8 cellular contexts compared by ENCODE assay signal in the genomic region with DNA sequence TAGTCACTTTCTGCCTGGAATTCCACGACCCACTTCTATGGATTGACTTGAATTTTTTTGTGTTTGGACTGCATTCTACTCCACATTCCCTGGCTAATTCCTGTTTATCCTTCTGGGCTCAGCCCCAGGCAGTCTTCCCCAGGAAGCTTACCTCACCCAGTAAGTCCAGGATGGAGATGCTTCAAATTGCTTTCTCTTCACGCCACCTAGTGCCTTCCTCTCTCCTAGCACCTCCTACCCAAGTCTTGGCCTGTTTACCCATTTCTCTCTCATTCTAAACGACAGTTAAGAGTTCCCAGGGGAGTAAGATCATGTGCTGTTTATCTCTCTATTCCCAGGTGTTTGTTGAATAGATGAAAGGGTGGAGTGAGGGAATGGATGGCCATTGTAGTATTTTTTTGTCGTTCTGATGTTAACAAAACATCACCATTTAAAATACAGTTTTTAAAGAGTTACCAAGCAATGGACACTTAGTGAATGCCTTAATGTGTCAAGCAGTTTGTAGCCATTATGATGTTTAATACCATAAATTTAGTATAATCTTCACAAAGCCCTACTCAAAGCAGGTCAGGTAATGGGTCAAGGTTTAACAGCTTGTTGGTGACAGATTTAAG.
DNase-seq lines count a peak whose midpoint lies in the region; ATAC-seq and TF ChIP-seq lines count a peak whose summit lies in the region.

No MANE protein-coding gene starts in this region.

- H2AFZ ChIP-seq in PC-9: no peak overlapping the region

- POLR2A ChIA-PET in PC-9 (lab: Charles Lee; ENCODE audit: unreplicated experiment): no interaction called here

- H3K4me3 ChIP-seq in PC-9 (no peak overlapping the region), left lung (no peak overlapping the region), suprapubic skin (no peak overlapping the region)

- H4K20me1 ChIP-seq in PC-9 (ENCODE audit: insufficient read depth): no peaks in the 10 kb centered on the region

- H3K27ac Mint-ChIP-seq in central memory CD8-positive, alpha-beta T cell (ENCODE audit: low read depth): peak overlapping the region; percentile 89

- H3K27me3 ChIP-seq in PC-9 (ENCODE audit: insufficient read depth, low read depth): peaks cover 41% of the 10 kb centered on the region
- H3K27me3 ChIP-seq in left lung: no peaks in the 10 kb centered on the region
- H3K27me3 ChIP-seq in suprapubic skin: no peaks in the 10 kb centered on the region

- no peak for TF ChIP-seq POLR2A in suprapubic skin (IDR thresholded peaks at IDR 0.05)

- H3K36me3 Mint-ChIP-seq in central memory CD8-positive, alpha-beta T cell (ENCODE audit: insufficient read depth): peaks cover 12% of the 10 kb centered on the region

- no peaks in the 10 kb centered on the region for H3K4me1 ChIP-seq in PC-9 (replicated peaks; ENCODE audit: insufficient read depth)
- H3K4me1 ChIP-seq in left lung: peaks cover 7 to 23% of the 10 kb centered on the region in 2 donors
- no peaks in the 10 kb centered on the region for H3K4me1 ChIP-seq in suprapubic skin

- H3K27ac ChIP-seq in PC-9 (no peak overlapping the region), left lung (peak overlapping the region in 1 of 2 donors; percentile 45), suprapubic skin (no peak overlapping the region)

- in situ Hi-C loops in G401 (cut with HindIII; ENCODE audit: low sequenced_read_pairs): no loop called here

- 19% methylated on average over 4 of the region's 4 CpGs for WGBS in suprapubic skin

- CTCF ChIA-PET in PC-9 (lab: Charles Lee): interaction anchor here (0.7 to 1.6 kb wide), 2 partner anchors 27 to 211 kb away, joined by 4 to 5 read pairs; no protein-coding TSS in a partner anchor

- intact Hi-C loops in PC-9 (cut with micrococcal nuclease; ENCODE audit: unreplicated experiment): loop anchor here (1.0 kb wide), 1 partner anchor 212 kb away; no protein-coding TSS in a partner anchor
- intact Hi-C loops in left lung (cut with DNase I): no loop called here

- H3K9me3 Mint-ChIP-seq in central memory CD8-positive, alpha-beta T cell: no peaks in the 10 kb centered on the region

- peaks cover 24% of the 10 kb centered on the region for H3K4me1 Mint-ChIP-seq in central memory CD8-positive, alpha-beta T cell

- no peak for TF ChIP-seq EP300 in suprapubic skin (IDR thresholded peaks at IDR 0.05)

- DNase-seq in G401 (ENCODE audit: low spot score) (peak; percentile 15), Kasumi-1 (lab: John Stamatoyannopoulos, UW) (peak; percentile 94 to 97), PC-9 (peak; percentile 20 to 45), left lung (no peak), suprapubic skin (ENCODE audit: low spot score in 2 of 2) (no peak)
- no peak for DNase-seq in central memory CD8-positive, alpha-beta T cell (ENCODE audit: low spot score in 2 of 2)
- no peak for DNase-seq in central memory CD4-positive, alpha-beta T cell

- no TSS peak for BruUV-seq in PC-9 (replicated peaks; lab: Mats Ljungman, UMichigan)

- no peaks in the 10 kb centered on the region for H3K27me3 Mint-ChIP-seq in central memory CD8-positive, alpha-beta T cell

- H3F3A ChIP-seq in PC-9 (ENCODE audit: insufficient read depth, low read depth): no peaks in the 10 kb centered on the region

- H3K79me2 ChIP-seq in PC-9 (ENCODE audit: low read depth): no peaks in the 10 kb centered on the region

- H3K9me2 ChIP-seq in PC-9 (ENCODE audit: insufficient read depth): no peaks in the 10 kb centered on the region

- no peaks in the 10 kb centered on the region for H3K9me3 ChIP-seq in PC-9 (ENCODE audit: insufficient read depth, low read depth)
- H3K9me3 ChIP-seq in left lung: no peaks in the 10 kb centered on the region
- H3K9me3 ChIP-seq in suprapubic skin: no peaks in the 10 kb centered on the region

- TF ChIP-seq CTCF in PC-9 (conservative IDR thresholded peaks at IDR 0.05): peak; percentile 70
- TF ChIP-seq CTCF in left lung (IDR thresholded peaks at IDR 0.05): peak; percentile 51 to 61
- peak in 1 of 2 donors; percentile 22 for TF ChIP-seq CTCF in suprapubic skin (IDR thresholded peaks at IDR 0.05)

- no peak overlapping the region for H3K4me2 ChIP-seq in PC-9

- H3K36me3 ChIP-seq in PC-9 (ENCODE audit: low read depth): no peaks in the 10 kb centered on the region
- H3K36me3 ChIP-seq in left lung: no peaks in the 10 kb centered on the region
- H3K36me3 ChIP-seq in suprapubic skin: no peaks in the 10 kb centered on the region

- peak overlapping the region; percentile 85 for H3K4me3 Mint-ChIP-seq in central memory CD8-positive, alpha-beta T cell

- ATAC-seq in GM21528 (IDR thresholded peaks at IDR 0.05; ENCODE audit: low FRiP score, unreplicated experiment): peak; percentile 78
- ATAC-seq in central memory CD8-positive, alpha-beta T cell (replicated peaks; ENCODE audit: extremely low read depth, poor library complexity, severe bottlenecking): no peak
- ATAC-seq in left lung: peak; percentile 96

Comparison
In these comparisons a context has a peak if more than half of its experiments do, and no peak if none do; other contexts are left out.
1. DNase-seq: peak in G401 (single experiment), Kasumi-1 (2 of 2) and PC-9 (2 of 2); none in central memory CD8-positive, alpha-beta T cell (0 of 2), left lung (0 of 2), suprapubic skin (0 of 2) and central memory CD4-positive, alpha-beta T cell (single experiment).